ENCODE assay signal across 14 cellular contexts in the genomic region with DNA sequence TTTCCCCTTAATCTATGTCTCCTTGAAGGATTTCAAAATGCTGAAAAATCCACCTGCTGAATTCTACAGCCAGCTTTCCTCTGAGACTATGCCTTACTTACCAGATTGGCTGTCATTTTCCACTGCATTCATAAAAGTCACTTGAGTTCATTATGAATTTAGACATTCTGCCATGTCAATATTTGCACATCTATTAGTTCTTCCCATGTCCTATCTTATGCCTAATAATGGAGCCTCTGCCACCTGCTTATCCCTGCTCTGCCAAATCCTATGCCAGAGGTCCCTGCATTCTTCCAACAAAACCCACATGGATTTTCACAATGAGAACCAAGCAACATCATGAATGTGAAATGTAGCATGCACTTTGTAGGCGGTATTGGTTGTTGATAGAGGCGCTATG. TPM values are rescaled to one million over a fixed set of nuclear protein-coding genes. Genes with fewer than 3 reads are reported as not detected.
"Had no signal": no experiment of that assay in that cellular context is flagged by ENCODE, and none has a peak within 500 bp of the region (broad histone marks: within the 10 kb centered on the region; RNA-seq: fewer than 3 reads in every experiment).

No MANE protein-coding gene starts in this region.

- H3K9me3 ChIP-seq: adrenal gland, ovary had no signal

- DNase-seq: activated CD4-positive, alpha-beta T cell treated with anti-CD3 and anti-CD28 coated beads, Interleukin-2, amount 10 ng/mL, durations not matched to agents 7 days and 5 days; activated CD4-positive, CD25-positive, alpha-beta regulatory T cell; activated CD8-positive, alpha-beta memory T cell treated with anti-CD3 and anti-CD28 coated beads for 24 hours; activated naive CD4-positive, alpha-beta T cell treated with anti-CD3 and anti-CD28 coated beads, Interleukin-2, amount 10 ng/mL, durations not matched to agents 7 days and 5 days; adrenal gland; central memory CD4-positive, alpha-beta T cell; effector CD4-positive, alpha-beta T cell; head of caudate nucleus; ovary; stimulated activated CD4-positive, alpha-beta T cell treated with anti-CD3 and anti-CD28 coated beads, Interleukin-2, amount 100 ng/mL, for 48 hours; stimulated activated naive CD8-positive, alpha-beta T cell treated with anti-CD3 and anti-CD28 coated beads, Interleukin-15, Interleukin-2, amounts not matched to agents 100 U/mL and 50 U/mL, for 24 hours had no signal

- H3K27me3 ChIP-seq: adrenal gland, ovary had no signal

- H3K4me3 ChIP-seq: adrenal gland, coronary artery, ovary had no signal

- ATAC-seq: activated T-helper 17 cell treated with anti-CD3 and anti-CD28 coated beads, Interleukin-2, amount 50 U/mL, for 72 hours; left lobe of liver; stimulated activated naive CD8-positive, alpha-beta T cell treated with anti-CD3 and anti-CD28 coated beads, Interleukin-15, Interleukin-2, amounts not matched to agents 100 U/mL and 50 U/mL, for 24 hours had no signal

- H3K36me3 ChIP-seq: ovary had no signal

- H3K27ac ChIP-seq: ovary had no signal

RNA-seq across cellular contexts. Expression of a gene that starts 42.6 kb away (rescaled TPM):
- total RNA-seq: activated CD4-positive, alpha-beta T cell treated with anti-CD3 and anti-CD28 coated beads, Interleukin-2, amount 10 ng/mL, durations not matched to agents 7 days and 5 days; activated T-helper 17 cell treated with anti-CD3 and anti-CD28 coated beads, Interleukin-2, amount 50 U/mL, for 72 hours had no signal
